Comparison of ENCODE assay signal across 1 cellular context in genomic region chr5:9194509-9194908, GRCh38.
TF ChIP-seq lines count a peak whose summit lies in the region.

No MANE protein-coding gene starts in this region.

TF ChIP-seq in WTC11, 78 proteins besides CTCF, POLR2A, EP300 and RAD21 (continued from another document):
- TF ChIP-seq, protein P1, sequence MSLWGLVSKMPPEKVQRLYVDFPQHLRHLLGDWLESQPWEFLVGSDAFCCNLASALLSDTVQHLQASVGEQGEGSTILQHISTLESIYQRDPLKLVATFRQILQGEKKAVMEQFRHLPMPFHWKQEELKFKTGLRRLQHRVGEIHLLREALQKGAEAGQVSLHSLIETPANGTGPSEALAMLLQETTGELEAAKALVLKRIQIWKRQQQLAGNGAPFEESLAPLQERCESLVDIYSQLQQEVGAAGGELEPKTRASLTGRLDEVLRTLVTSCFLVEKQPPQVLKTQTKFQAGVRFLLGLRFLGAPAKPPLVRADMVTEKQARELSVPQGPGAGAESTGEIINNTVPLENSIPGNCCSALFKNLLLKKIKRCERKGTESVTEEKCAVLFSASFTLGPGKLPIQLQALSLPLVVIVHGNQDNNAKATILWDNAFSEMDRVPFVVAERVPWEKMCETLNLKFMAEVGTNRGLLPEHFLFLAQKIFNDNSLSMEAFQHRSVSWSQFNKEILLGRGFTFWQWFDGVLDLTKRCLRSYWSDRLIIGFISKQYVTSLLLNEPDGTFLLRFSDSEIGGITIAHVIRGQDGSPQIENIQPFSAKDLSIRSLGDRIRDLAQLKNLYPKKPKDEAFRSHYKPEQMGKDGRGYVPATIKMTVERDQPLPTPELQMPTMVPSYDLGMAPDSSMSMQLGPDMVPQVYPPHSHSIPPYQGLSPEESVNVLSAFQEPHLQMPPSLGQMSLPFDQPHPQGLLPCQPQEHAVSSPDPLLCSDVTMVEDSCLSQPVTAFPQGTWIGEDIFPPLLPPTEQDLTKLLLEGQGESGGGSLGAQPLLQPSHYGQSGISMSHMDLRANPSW (CRISPR knock-in tag; conservative IDR thresholded peaks at IDR 0.05; ENCODE audit: low read depth) = no peak
- TF ChIP-seq, protein P2, sequence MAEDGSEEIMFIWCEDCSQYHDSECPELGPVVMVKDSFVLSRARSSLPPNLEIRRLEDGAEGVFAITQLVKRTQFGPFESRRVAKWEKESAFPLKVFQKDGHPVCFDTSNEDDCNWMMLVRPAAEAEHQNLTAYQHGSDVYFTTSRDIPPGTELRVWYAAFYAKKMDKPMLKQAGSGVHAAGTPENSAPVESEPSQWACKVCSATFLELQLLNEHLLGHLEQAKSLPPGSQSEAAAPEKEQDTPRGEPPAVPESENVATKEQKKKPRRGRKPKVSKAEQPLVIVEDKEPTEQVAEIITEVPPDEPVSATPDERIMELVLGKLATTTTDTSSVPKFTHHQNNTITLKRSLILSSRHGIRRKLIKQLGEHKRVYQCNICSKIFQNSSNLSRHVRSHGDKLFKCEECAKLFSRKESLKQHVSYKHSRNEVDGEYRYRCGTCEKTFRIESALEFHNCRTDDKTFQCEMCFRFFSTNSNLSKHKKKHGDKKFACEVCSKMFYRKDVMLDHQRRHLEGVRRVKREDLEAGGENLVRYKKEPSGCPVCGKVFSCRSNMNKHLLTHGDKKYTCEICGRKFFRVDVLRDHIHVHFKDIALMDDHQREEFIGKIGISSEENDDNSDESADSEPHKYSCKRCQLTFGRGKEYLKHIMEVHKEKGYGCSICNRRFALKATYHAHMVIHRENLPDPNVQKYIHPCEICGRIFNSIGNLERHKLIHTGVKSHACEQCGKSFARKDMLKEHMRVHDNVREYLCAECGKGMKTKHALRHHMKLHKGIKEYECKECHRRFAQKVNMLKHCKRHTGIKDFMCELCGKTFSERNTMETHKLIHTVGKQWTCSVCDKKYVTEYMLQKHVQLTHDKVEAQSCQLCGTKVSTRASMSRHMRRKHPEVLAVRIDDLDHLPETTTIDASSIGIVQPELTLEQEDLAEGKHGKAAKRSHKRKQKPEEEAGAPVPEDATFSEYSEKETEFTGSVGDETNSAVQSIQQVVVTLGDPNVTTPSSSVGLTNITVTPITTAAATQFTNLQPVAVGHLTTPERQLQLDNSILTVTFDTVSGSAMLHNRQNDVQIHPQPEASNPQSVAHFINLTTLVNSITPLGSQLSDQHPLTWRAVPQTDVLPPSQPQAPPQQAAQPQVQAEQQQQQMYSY (CRISPR knock-in tag; IDR thresholded peaks at IDR 0.05) = no peak
- TF ChIP-seq FOXK1 (CRISPR knock-in tag; IDR thresholded peaks at IDR 0.05) = no peak
